In the genomic region with DNA sequence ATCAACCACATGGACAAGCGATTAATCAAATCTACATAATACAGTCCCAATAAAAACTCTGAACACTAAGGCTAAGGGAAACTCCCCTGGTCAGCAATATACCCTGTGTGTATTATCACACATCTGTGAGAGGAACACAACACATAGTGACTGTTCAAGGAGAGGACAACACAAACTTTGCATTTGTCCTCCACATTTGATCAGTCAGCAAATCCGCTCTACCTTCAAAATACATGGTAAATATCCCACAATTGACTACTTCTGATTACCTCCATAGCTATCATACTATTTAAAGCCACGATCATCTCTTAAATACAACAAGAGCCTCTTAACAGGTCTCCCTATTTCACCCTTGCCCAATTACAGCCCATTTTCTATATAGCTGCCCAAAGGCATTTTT, we compare ENCODE assay signal across 30 cellular contexts.
"Had no signal": no experiment of that assay in that cellular context is flagged by ENCODE, and none has a peak within 500 bp of the region (broad histone marks: within the 10 kb centered on the region; RNA-seq: fewer than 3 reads in every experiment).

No MANE protein-coding gene starts in this region.

- H3K4me3 ChIP-seq: ascending aorta, esophagus squamous epithelium, gastroesophageal sphincter, heart right ventricle had no signal

- H3K27ac Mint-ChIP-seq: activated CD4-positive, alpha-beta memory T cell treated with anti-CD3 and anti-CD28 coated beads, Interleukin-2, amount 10 ng/mL, durations not matched to agents 7 days and 5 days; activated CD4-positive, alpha-beta T cell treated with anti-CD3 and anti-CD28 coated beads, Interleukin-2, amount 10 ng/mL, durations not matched to agents 7 days and 5 days; activated naive CD4-positive, alpha-beta T cell treated with anti-CD3 and anti-CD28 coated beads, Interleukin-2, amount 10 ng/mL, durations not matched to agents 7 days and 5 days; activated naive CD4-positive, alpha-beta T cell treated with anti-CD3 and anti-CD28 coated beads, Interleukin-2, amount 50 U/mL, for 72 hours; activated naive CD8-positive, alpha-beta T cell treated with anti-CD3 and anti-CD28 coated beads, Interleukin-2, amount 10 ng/mL, durations not matched to agents 7 days and 5 days; activated T-cell treated with anti-CD3 and anti-CD28 coated beads, Interleukin-2, amount 50 U/mL, for 24 hours; activated T-cell treated with anti-CD3 and anti-CD28 coated beads, Interleukin-2, amount 50 U/mL, for 72 hours; brain had no signal

- H3K4me1 ChIP-seq: ascending aorta, gastroesophageal sphincter had no signal

- H3K27me3 ChIP-seq: ascending aorta, esophagus squamous epithelium, gastroesophageal sphincter, heart right ventricle had no signal

- ATAC-seq: activated naive CD4-positive, alpha-beta T cell treated with anti-CD3 and anti-CD28 coated beads, Interleukin-2, amount 50 U/mL, for 72 hours; activated T-cell treated with anti-CD3 and anti-CD28 coated beads, Interleukin-2, amount 50 U/mL, for 72 hours; effector memory CD8-positive, alpha-beta T cell; gastroesophageal sphincter; heart right ventricle had no signal

- H3K4me1 Mint-ChIP-seq: brain had no signal

- H3K4me3 Mint-ChIP-seq: activated CD4-positive, alpha-beta memory T cell treated with anti-CD3 and anti-CD28 coated beads, Interleukin-2, amount 10 ng/mL, durations not matched to agents 7 days and 5 days; activated CD4-positive, alpha-beta T cell treated with anti-CD3 and anti-CD28 coated beads, Interleukin-2, amount 10 ng/mL, durations not matched to agents 7 days and 5 days; activated naive CD4-positive, alpha-beta T cell treated with anti-CD3 and anti-CD28 coated beads, Interleukin-2, amount 10 ng/mL, durations not matched to agents 7 days and 5 days; activated naive CD8-positive, alpha-beta T cell treated with anti-CD3 and anti-CD28 coated beads, Interleukin-2, amount 10 ng/mL, durations not matched to agents 7 days and 5 days; activated T-cell treated with anti-CD3 and anti-CD28 coated beads, Interleukin-2, amount 50 U/mL, for 24 hours; activated T-cell treated with anti-CD3 and anti-CD28 coated beads, Interleukin-2, amount 50 U/mL, for 72 hours; brain; effector memory CD8-positive, alpha-beta T cell had no signal

- H3K9me3 Mint-ChIP-seq: activated CD4-positive, alpha-beta memory T cell treated with anti-CD3 and anti-CD28 coated beads, Interleukin-2, amount 10 ng/mL, durations not matched to agents 7 days and 5 days; activated naive CD4-positive, alpha-beta T cell treated with anti-CD3 and anti-CD28 coated beads, Interleukin-2, amount 10 ng/mL, durations not matched to agents 7 days and 5 days; activated naive CD4-positive, alpha-beta T cell treated with anti-CD3 and anti-CD28 coated beads, Interleukin-2, amount 50 U/mL, for 72 hours; activated T-cell treated with anti-CD3 and anti-CD28 coated beads, Interleukin-2, amount 50 U/mL, for 24 hours; effector memory CD8-positive, alpha-beta T cell had no signal

- H3K27me3 Mint-ChIP-seq: activated CD4-positive, alpha-beta memory T cell treated with anti-CD3 and anti-CD28 coated beads, Interleukin-2, amount 10 ng/mL, durations not matched to agents 7 days and 5 days; activated CD4-positive, alpha-beta T cell treated with anti-CD3 and anti-CD28 coated beads, Interleukin-2, amount 10 ng/mL, durations not matched to agents 7 days and 5 days; activated naive CD4-positive, alpha-beta T cell treated with anti-CD3 and anti-CD28 coated beads, Interleukin-2, amount 10 ng/mL, durations not matched to agents 7 days and 5 days; activated naive CD8-positive, alpha-beta T cell treated with anti-CD3 and anti-CD28 coated beads, Interleukin-2, amount 10 ng/mL, durations not matched to agents 7 days and 5 days; activated T-cell treated with anti-CD3 and anti-CD28 coated beads, Interleukin-2, amount 50 U/mL, for 24 hours; brain; effector memory CD8-positive, alpha-beta T cell had no signal

- FAIRE-seq: bronchial epithelial cell, colon, endothelial cell of umbilical vein had no signal

- H3K27ac ChIP-seq: ascending aorta, epithelial cell of prostate, esophagus squamous epithelium, gastroesophageal sphincter, heart right ventricle had no signal

- H3K9me3 ChIP-seq: ascending aorta, esophagus squamous epithelium, gastroesophageal sphincter, heart right ventricle had no signal

- DNase-seq: activated CD4-positive, alpha-beta memory T cell treated with anti-CD3 and anti-CD28 coated beads, Interleukin-2, amount 10 ng/mL, durations not matched to agents 7 days and 5 days; activated CD4-positive, alpha-beta T cell treated with anti-CD3 and anti-CD28 coated beads for 4 hours; activated CD4-positive, alpha-beta T cell treated with anti-CD3 and anti-CD28 coated beads, Interleukin-2, amount 10 ng/mL, durations not matched to agents 7 days and 5 days; activated CD4-positive, alpha-beta T cell treated with anti-CD3 and anti-CD28 coated beads, Interleukin-2, amount 50 U/mL, for 4 hours; activated CD4-positive, CD25-positive, alpha-beta regulatory T cell; activated CD4-positive, CD25-positive, alpha-beta regulatory T cell treated with anti-CD3 and anti-CD28 coated beads, Interleukin-2, amount 50 U/mL, for 72 hours; activated CD8-positive, alpha-beta memory T cell treated with anti-CD3 and anti-CD28 coated beads, Interleukin-2, amount 50 U/mL, for 48 hours; activated gamma-delta T cell; activated naive CD4-positive, alpha-beta T cell; activated naive CD4-positive, alpha-beta T cell treated with anti-CD3 and anti-CD28 coated beads, Interleukin-2, amount 10 ng/mL, durations not matched to agents 7 days and 5 days; activated naive CD8-positive, alpha-beta T cell treated with anti-CD3 and anti-CD28 coated beads, Interleukin-2, amount 10 ng/mL, durations not matched to agents 7 days and 5 days; activated T-cell treated with anti-CD3 and anti-CD28 coated beads for 4 hours; activated T-cell treated with anti-CD3 and anti-CD28 coated beads, Interleukin-2, amount 50 U/mL, for 24 hours; activated T-cell treated with anti-CD3 and anti-CD28 coated beads, Interleukin-2, amount 50 U/mL, for 72 hours; cortex of kidney; dermis blood vessel endothelial cell; effector CD4-positive, alpha-beta T cell; effector memory CD8-positive, alpha-beta T cell; esophagus squamous epithelium; foreskin melanocyte; heart right ventricle; T-helper 2 cell had no signal
